In genomic region chr16:14549789-14550153, GRCh38 we compare ENCODE assay signal across 10 cellular contexts.
A peak's percentile ranks its signal among the peaks of the same experiment; 100 is the strongest.
DNase-seq lines count a peak whose midpoint lies in the region; ATAC-seq and TF ChIP-seq lines count a peak whose summit lies in the region.
"Had no signal": no experiment of that assay in that cellular context is flagged by ENCODE, and none has a peak within 500 bp of the region (broad histone marks: within the 10 kb centered on the region; RNA-seq: fewer than 3 reads in every experiment).

No MANE protein-coding gene starts in this region.

- H3K27me3 ChIP-seq in trophoblast cell (ENCODE audit: insufficient read depth, low read length), result no peaks in the 10 kb centered on the region

- no peak overlapping the region for H3K23ac ChIP-seq in trophoblast cell (ENCODE audit: low read length)

- H3K79me2 ChIP-seq in trophoblast cell (ENCODE audit: control insufficient read depth, insufficient read depth, low read length, poor library complexity), result no peaks in the 10 kb centered on the region

- no peak for TF ChIP-seq POLR2A in GM18505 (IDR thresholded peaks at IDR 0.05; ENCODE audit: borderline replicate concordance, extremely low read depth, insufficient read depth, insufficient read length)

- H3K18ac ChIP-seq in trophoblast cell (ENCODE audit: low read length), result no peak overlapping the region

- no peak overlapping the region for H2BK12ac ChIP-seq in trophoblast cell (ENCODE audit: low read length)

- H3K4me2 ChIP-seq in trophoblast cell (ENCODE audit: low read length), result no peak overlapping the region

- no peak overlapping the region for H3K14ac ChIP-seq in trophoblast cell (ENCODE audit: low read length)

- no peak overlapping the region for H3K4me3 ChIP-seq in coronary artery
- no peak overlapping the region for H3K4me3 ChIP-seq in trophoblast cell (ENCODE audit: low read depth, low read length)
- H3K4me3 ChIP-seq: thoracic aorta had no signal

- no peaks in the 10 kb centered on the region for H3K9me3 ChIP-seq in trophoblast cell (ENCODE audit: insufficient read depth, low read depth, low read length)
- H3K9me3 ChIP-seq: thoracic aorta had no signal

- H3K36me3 Mint-ChIP-seq in nephron (ENCODE audit: low read depth), result peaks cover 26% of the 10 kb centered on the region

- ATAC-seq in GM18505 (IDR thresholded peaks at IDR 0.05; ENCODE audit: unreplicated experiment) (no peak), HG02610 (IDR thresholded peaks at IDR 0.05; ENCODE audit: unreplicated experiment) (no peak)

- H3K9ac ChIP-seq in trophoblast cell (ENCODE audit: low read length), result no peak overlapping the region

- no peaks in the 10 kb centered on the region for H3K79me1 ChIP-seq in trophoblast cell (ENCODE audit: low read length)

- no peaks in the 10 kb centered on the region for H3K27me3 Mint-ChIP-seq in nephron (ENCODE audit: low read depth)

- CTCF ChIA-PET in HEK293T (lab: Yijun Ruan, JAX), result no interaction called here

- no peak overlapping the region for H2BK5ac ChIP-seq in trophoblast cell (ENCODE audit: low read depth, low read length, poor library complexity)

- H3K36me3 ChIP-seq in trophoblast cell (ENCODE audit: control insufficient read depth in 1 of 2, insufficient read depth in 2 of 2, low read length in 2 of 2), result peaks cover 6 to 11% of the 10 kb centered on the region in 2 experiments

- H4K91ac ChIP-seq in trophoblast cell (ENCODE audit: low read depth, low read length), result no peak overlapping the region

- TF ChIP-seq CTCF in nephron (IDR thresholded peaks at IDR 0.05; ENCODE audit: unreplicated experiment in 3 of 3) (no peak), coronary artery (IDR thresholded peaks at IDR 0.05) (no peak)

- H3K4me3 Mint-ChIP-seq in nephron, result no peak overlapping the region

- no CpG with 5 or more reads among the region's 5 CpGs for WGBS in trophoblast cell (ENCODE audit: extremely low coverage, insufficient coverage, insufficient read length)

- H3K27ac ChIP-seq in coronary artery, result no peak overlapping the region
- H3K27ac ChIP-seq in trophoblast cell (ENCODE audit: low read depth, low read length), result no peak overlapping the region
- H3K27ac ChIP-seq: thoracic aorta had no signal

- no peak overlapping the region for H4K8ac ChIP-seq in trophoblast cell (ENCODE audit: low read depth, low read length)

- DNase-seq in HEK293T (ENCODE audit: extremely low spot score) (no peak), NCI-H2196 (lab: John Stamatoyannopoulos, UW; ENCODE audit: unreplicated experiment) (peak; percentile 63), fibroblast of peridontal ligament (ENCODE audit: extremely low read depth) (peak; percentile 11), coronary artery (ENCODE audit: low spot score) (no peak), trophoblast cell (no peak)
- DNase-seq: activated CD4-positive, alpha-beta T cell treated with anti-CD3 and anti-CD28 coated beads for 4 hours had no signal

- H3K9me3 Mint-ChIP-seq in nephron, result no peaks in the 10 kb centered on the region

- no peak overlapping the region for H3K4ac ChIP-seq in trophoblast cell (ENCODE audit: low read depth, low read length)

- H2BK120ac ChIP-seq in trophoblast cell (ENCODE audit: insufficient read depth, low read length, poor library complexity), result no peak overlapping the region

- H3K4me1 ChIP-seq in trophoblast cell (ENCODE audit: control insufficient read depth in 1 of 2, insufficient read depth in 2 of 2, low read length in 2 of 2), result no peaks in the 10 kb centered on the region

- H3K4me1 Mint-ChIP-seq in nephron, result peaks cover 11% of the 10 kb centered on the region

- H3K27ac Mint-ChIP-seq in nephron, result peak overlapping the region; percentile 26 to 81 (median 27)

- H2AFZ ChIP-seq in trophoblast cell (ENCODE audit: insufficient read depth, low read length, poor library complexity), result no peak overlapping the region

- POLR2A ChIA-PET in HEK293T (lab: Yijun Ruan, JAX), result no interaction called here

- H2AK5ac ChIP-seq in trophoblast cell (ENCODE audit: low read length), result no peak overlapping the region

- no peak overlapping the region for H4K12ac ChIP-seq in trophoblast cell (ENCODE audit: low read depth, low read length)

TF ChIP-seq in HEK293T, 16 proteins besides CTCF, POLR2A, EP300 and RAD21:
- TF ChIP-seq BHLHE40 (IDR thresholded peaks at IDR 0.05; ENCODE audit: borderline replicate concordance) (no peak), FOXM1 (IDR thresholded peaks at IDR 0.05; ENCODE audit: borderline replicate concordance) (no peak), ELF4 (IDR thresholded peaks at IDR 0.05) (no peak), ARNT (IDR thresholded peaks at IDR 0.05) (peak; percentile 91)

Comparison
In these comparisons a context has a peak if more than half of its experiments do, and no peak if none do; other contexts are left out.
1. DNase-seq: peak in NCI-H2196 (single experiment) and fibroblast of peridontal ligament (single experiment); none in HEK293T (single experiment), coronary artery (single experiment) and trophoblast cell (0 of 2).